ENCODE assay signal across 8 cellular contexts in genomic region chr21:25733859-25734653, GRCh38. TPM values are rescaled to one million over a fixed set of nuclear protein-coding genes. Genes with fewer than 3 reads are reported as not detected.
A peak's percentile ranks its signal among the peaks of the same experiment; 100 is the strongest.
DNase-seq lines count a peak whose midpoint lies in the region; ATAC-seq and TF ChIP-seq lines count a peak whose summit lies in the region.

No MANE protein-coding gene starts in this region.

- H3K4me1 ChIP-seq in BLaER1 treated with 17β-estradiol and CSF1 and Interleukin-3, amounts not matched to agents 10 nM and 100 nM: peaks cover 33 to 50% (median 40%) of the 10 kb centered on the region in 10 experiments

- DNase-seq in chondrocyte (ENCODE audit: low spot score) (no peak), left lobe of liver (ENCODE audit: low spot score) (peak; percentile 51), mesenteric fat pad (ENCODE audit: low spot score) (no peak)
- peak in 2 of 3 donors; percentile 1 to 3 for DNase-seq in stimulated activated CD4-positive, alpha-beta T cell treated with anti-CD3 and anti-CD28 coated beads, TNF-alpha, amount 100 ng/mL, for 48 hours (ENCODE audit: low read depth in 3 of 3)

- H3K27me3 ChIP-seq in BLaER1 treated with 17β-estradiol and CSF1 and Interleukin-3, amounts not matched to agents 10 nM and 100 nM: no peaks in the 10 kb centered on the region

- peak overlapping the region; percentile 99 to 100 (median 100) for H3K9ac ChIP-seq in BLaER1 treated with 17β-estradiol and CSF1 and Interleukin-3, amounts not matched to agents 10 nM and 100 nM

- H3K9me3 Mint-ChIP-seq in chondrocyte (ENCODE audit: low read depth): no peaks in the 10 kb centered on the region

- H3K27me3 Mint-ChIP-seq in chondrocyte (ENCODE audit: low read depth): no peaks in the 10 kb centered on the region

- peaks cover 21 to 53% (median 42%) of the 10 kb centered on the region in 11 experiments; a peak in 17 of 22 replicates for H4K20me1 ChIP-seq in BLaER1 treated with 17β-estradiol and CSF1 and Interleukin-3, amounts not matched to agents 10 nM and 100 nM

- peak overlapping the region; percentile 77 to 96 (median 82) for H3K4me2 ChIP-seq in BLaER1 treated with 17β-estradiol and CSF1 and Interleukin-3, amounts not matched to agents 10 nM and 100 nM

- H3K9me3 ChIP-seq in BLaER1 treated with 17β-estradiol and CSF1 and Interleukin-3, amounts not matched to agents 10 nM and 100 nM (replicated peaks in 1 of 11): no peaks in the 10 kb centered on the region

- peaks cover 36% of the 10 kb centered on the region for H3K4me1 Mint-ChIP-seq in chondrocyte (ENCODE audit: low read depth)

- peak overlapping the region; percentile 98 for H3K4me3 Mint-ChIP-seq in chondrocyte (ENCODE audit: unreplicated experiment)

- peak overlapping the region; percentile 99 to 100 (median 100) for H3K27ac ChIP-seq in BLaER1 treated with 17β-estradiol and CSF1 and Interleukin-3, amounts not matched to agents 10 nM and 100 nM

- peak overlapping the region; percentile 80 to 96 (median 89) for H3K4me3 ChIP-seq in BLaER1 treated with 17β-estradiol and CSF1 and Interleukin-3, amounts not matched to agents 10 nM and 100 nM

- ATAC-seq in GM19023 (IDR thresholded peaks at IDR 0.05; ENCODE audit: unreplicated experiment): peak; percentile 6
- peak; percentile 13 for ATAC-seq in HG03439 (IDR thresholded peaks at IDR 0.05; ENCODE audit: unreplicated experiment)
- peak; percentile 7 for ATAC-seq in SK-N-SH treated with all-trans-retinoic acid at 6 μM for 48 hours
- ATAC-seq in left lobe of liver: peak; percentile 48

- H3K27ac Mint-ChIP-seq in chondrocyte (ENCODE audit: unreplicated experiment): peak overlapping the region; percentile 100

- peaks cover 3% of the 10 kb centered on the region for H3K36me3 Mint-ChIP-seq in chondrocyte (ENCODE audit: low read depth)

- TF ChIP-seq CTCF in chondrocyte (IDR thresholded peaks at IDR 0.05): no peak

- H3K36me3 ChIP-seq in BLaER1 treated with 17β-estradiol and CSF1 and Interleukin-3, amounts not matched to agents 10 nM and 100 nM: peaks cover 17 to 41% (median 34%) of the 10 kb centered on the region in 11 experiments; a peak in 21 of 22 replicates

TF ChIP-seq in SK-N-SH treated with all-trans-retinoic acid at 6 μM for 48 hours, 23 proteins besides CTCF, POLR2A, EP300 and RAD21:
- TF ChIP-seq TCF4 (CRISPR knock-in tag; IDR thresholded peaks at IDR 0.05; ENCODE audit: borderline replicate concordance) (no peak), ZNF565 (CRISPR knock-in tag; conservative IDR thresholded peaks at IDR 0.05; ENCODE audit: low read depth) (no peak), ESRRG (CRISPR knock-in tag; IDR thresholded peaks at IDR 0.05) (no peak), POU6F1 (CRISPR knock-in tag; IDR thresholded peaks at IDR 0.05; ENCODE audit: borderline replicate concordance, low read depth) (no peak), ISL1 (CRISPR knock-in tag; IDR thresholded peaks at IDR 0.05) (no peak), ZFP3 (CRISPR knock-in tag; IDR thresholded peaks at IDR 0.05) (no peak), GLIS3 (CRISPR knock-in tag; IDR thresholded peaks at IDR 0.05) (no peak), OSR1 (CRISPR knock-in tag; IDR thresholded peaks at IDR 0.05) (no peak), TOX (CRISPR knock-in tag; IDR thresholded peaks at IDR 0.05; ENCODE audit: borderline replicate concordance) (no peak), ZNF8 (CRISPR knock-in tag; IDR thresholded peaks at IDR 0.05) (no peak)

RNA-seq across cellular contexts. Expression of gene ATP5PF, which starts 0.6 kb away (rescaled TPM):
- total RNA-seq in chondrocyte (102 to 126 TPM (median 107 TPM) in 3 replicates), left lobe of liver (116 TPM), mesenteric fat pad (164 TPM)

RNA-seq across cellular contexts. Expression of gene GABPA, which starts 0.7 kb away (rescaled TPM):
- total RNA-seq in chondrocyte (17.9 to 20.2 TPM (median 18.5 TPM) in 3 replicates), left lobe of liver (10.9 TPM), mesenteric fat pad (23.6 TPM)

Comparison
In these comparisons a context has a peak if more than half of its experiments do, and no peak if none do; other contexts are left out.
1. DNase-seq: peak in left lobe of liver (single experiment) and stimulated activated CD4-positive, alpha-beta T cell treated with anti-CD3 and anti-CD28 coated beads, TNF-alpha, amount 100 ng/mL, for 48 hours (2 of 3); none in chondrocyte (single experiment) and mesenteric fat pad (single experiment).
2. Peak in every context shown above with its lines, with median percentiles within 50 percentile points of each other: ATAC-seq.